Comparison of ENCODE assay signal across 13 cellular contexts in genomic region chr15:62075595-62076279, GRCh38. TPM values are rescaled to one million over a fixed set of nuclear protein-coding genes. Genes with fewer than 3 reads are reported as not detected.
DNase-seq lines count a peak whose midpoint lies in the region; ATAC-seq and TF ChIP-seq lines count a peak whose summit lies in the region.
"Had no signal": no experiment of that assay in that cellular context is flagged by ENCODE, and none has a peak within 500 bp of the region (broad histone marks: within the 10 kb centered on the region; RNA-seq: fewer than 3 reads in every experiment).

No MANE protein-coding gene starts in this region.

- no peaks in the 10 kb centered on the region for H3K27me3 ChIP-seq in right atrium auricular region

- H3K4me1 ChIP-seq in right atrium auricular region = no peaks in the 10 kb centered on the region

- ATAC-seq in left ventricle myocardium superior (peak; percentile 46), GM21447 (IDR thresholded peaks at IDR 0.05; ENCODE audit: unreplicated experiment) (no peak), HG03025 (IDR thresholded peaks at IDR 0.05; ENCODE audit: low FRiP score, unreplicated experiment) (no peak)
- ATAC-seq: left lobe of liver had no signal

- TF ChIP-seq CTCF in right atrium auricular region (IDR thresholded peaks at IDR 0.05) = no peak

- H3K4me3 ChIP-seq in right atrium auricular region = no peak overlapping the region
- H3K4me3 ChIP-seq: BLaER1 treated with 17β-estradiol and CSF1 and Interleukin-3, amounts not matched to agents 10 nM and 100 nM had no signal

- DNase-seq in left ventricle myocardium superior = no peak
- DNase-seq in right atrium auricular region (ENCODE audit: low spot score) = no peak
- peak; percentile 83 to 91 for DNase-seq in SHP77 (lab: John Stamatoyannopoulos, UW)
- DNase-seq in kidney tubule cell (ENCODE audit: low spot score) = peak; percentile 82
- DNase-seq in activated naive CD4-positive, alpha-beta T cell treated with Interleukin-2 at 50 U/mL for 16 hours = no peak
- DNase-seq in T-helper 9 cell = no peak
- DNase-seq: aorta, RPMI8226 had no signal

- H3K36me3 ChIP-seq in right atrium auricular region = no peaks in the 10 kb centered on the region
- H3K36me3 ChIP-seq: BLaER1 treated with 17β-estradiol and CSF1 and Interleukin-3, amounts not matched to agents 10 nM and 100 nM had no signal

- no peaks in the 10 kb centered on the region for H3K9me3 ChIP-seq in right atrium auricular region

- H3K27ac ChIP-seq in right atrium auricular region = no peak overlapping the region
- H3K27ac ChIP-seq: BLaER1 treated with 17β-estradiol and CSF1 and Interleukin-3, amounts not matched to agents 10 nM and 100 nM had no signal

- intact Hi-C loops in left ventricle myocardium superior (cut with micrococcal nuclease) = loop anchor here (10.0 kb wide), 1 partner anchor 201 kb away; no protein-coding TSS in a partner anchor

RNA-seq across cellular contexts. Expression of gene C2CD4A, which starts 9.0 kb away (rescaled TPM):
- not detected for total RNA-seq in left ventricle myocardium superior
- under 1 TPM in 1 of 2 donors, not detected in 1; 0.16 TPM for total RNA-seq in right atrium auricular region
- total RNA-seq: skeletal muscle tissue had no signal

RNA-seq across cellular contexts. Expression of gene VPS13C, which starts 15.5 kb away (rescaled TPM):
- total RNA-seq in left ventricle myocardium superior (38.6 TPM), right atrium auricular region (10 to 100 TPM; 30.3 to 41.9 TPM)

Comparison
In these comparisons a context has a peak if more than half of its experiments do, and no peak if none do; other contexts are left out.
1. DNase-seq: peak in SHP77 (2 of 2) and kidney tubule cell (single experiment); none in left ventricle myocardium superior (single experiment), right atrium auricular region (single experiment), activated naive CD4-positive, alpha-beta T cell treated with Interleukin-2 at 50 U/mL for 16 hours (single experiment) and T-helper 9 cell (single experiment).